7 cellular contexts compared by ENCODE assay signal in the genomic region with DNA sequence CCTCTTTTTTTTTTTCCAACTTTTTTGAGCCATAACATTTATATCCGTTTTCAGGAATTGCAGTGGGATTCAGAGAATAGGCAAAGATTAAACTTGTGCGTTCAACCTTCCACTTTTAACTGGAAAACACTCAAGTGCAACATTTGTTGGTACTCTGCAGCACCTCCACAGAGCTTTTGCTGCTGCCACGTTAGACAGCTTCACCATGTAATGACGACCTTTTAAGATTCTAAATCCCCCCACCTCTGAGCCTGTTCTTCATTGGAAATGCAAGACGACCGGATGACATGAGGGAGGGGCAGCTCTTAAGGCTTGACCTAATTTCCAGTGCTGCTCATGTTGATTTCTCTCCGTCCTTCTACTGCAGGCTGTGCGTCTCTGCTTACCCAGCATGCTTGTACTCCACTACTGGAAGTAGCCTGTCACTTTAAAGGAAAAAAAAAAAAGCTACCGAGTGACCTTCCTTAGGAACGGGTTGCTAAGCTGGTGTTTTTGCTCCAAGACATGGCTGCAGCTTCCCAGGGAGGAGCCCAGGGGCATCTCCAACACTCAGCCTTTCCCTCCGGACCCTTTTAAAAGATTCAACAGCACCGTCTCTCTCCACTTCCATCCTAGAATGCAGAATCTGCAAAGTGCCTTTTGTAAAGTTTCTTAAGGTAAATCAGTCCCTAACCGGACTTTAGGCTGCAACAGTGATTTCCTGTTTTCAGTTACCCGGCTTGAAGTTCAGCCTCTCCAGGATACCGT. TPM values are rescaled to one million over a fixed set of nuclear protein-coding genes. Genes with fewer than 3 reads are reported as not detected.
A peak's percentile ranks its signal among the peaks of the same experiment; 100 is the strongest.
DNase-seq lines count a peak whose midpoint lies in the region; ATAC-seq and TF ChIP-seq lines count a peak whose summit lies in the region.

A gene (plus strand): TSS at position 481 of the 747 bp plus-strand sequence. CDS start 6,051 bp downstream, outside the sequence.

- DNase-seq in HCT116 (ENCODE audit: low read depth, low spot score) (no peak), SK-MEL-5 (ENCODE audit: low read depth, low spot score) (peak; percentile 80), fibroblast of mammary gland (ENCODE audit: low read depth) (peak; percentile 66), myocyte (ENCODE audit: low read depth) (peak; percentile 63), NCI-H1105 treated with DMSO at 0.1 percent for 48 hours (lab: John Stamatoyannopoulos, UW) (no peak), Kasumi-1 (lab: John Stamatoyannopoulos, UW) (no peak)

- H3K9ac ChIP-seq in HCT116 (ENCODE audit: low read length), result no peak within 1 kb of the TSS

- H3K4me1 ChIP-seq in HCT116 (ENCODE audit: control insufficient read depth in 1 of 2, insufficient read depth in 2 of 2, low read length in 2 of 2), result no peaks in the 10 kb centered on the region

- H4K20me1 ChIP-seq in HCT116 (ENCODE audit: insufficient read depth), result no peaks in the 10 kb centered on the region

- no peak within 1 kb of the TSS for H2AFZ ChIP-seq in HCT116 (ENCODE audit: low read depth, low read length, poor library complexity, severe bottlenecking)

- in situ Hi-C loops in SK-MEL-5 (cut with HindIII; ENCODE audit: low pct_unique_long_range_greater_than_20kb, low sequenced_read_pairs), result no loop called here

- ATAC-seq in HCT116, result no peak; the same call in 1 of the 2 replicates
- ATAC-seq in GM18870 (IDR thresholded peaks at IDR 0.05; ENCODE audit: unreplicated experiment), result no peak

- H3K9me2 ChIP-seq in HCT116 (ENCODE audit: insufficient read depth), result no peaks in the 10 kb centered on the region

- H3K27me3 ChIP-seq in HCT116 (ENCODE audit: insufficient read depth, low read length), result no peaks in the 10 kb centered on the region

- CTCF ChIA-PET in HCT116 (lab: Charles Lee), result interaction anchor here (0.6 kb wide), 1 partner anchor 8 kb away, joined by 3 read pairs; no protein-coding TSS in a partner anchor

- H3K9me3 ChIP-seq in HCT116 (ENCODE audit: control insufficient read depth in 1 of 2, insufficient read depth in 1 of 2, low read depth in 1 of 2, low read length in 2 of 2), result no peaks in the 10 kb centered on the region

- no peak within 1 kb of the TSS for H3K4me2 ChIP-seq in HCT116 (ENCODE audit: low read length)

- RAD21 ChIA-PET in HCT116 (lab: Charles Lee; ENCODE audit: low non-redundant PET in 1 of 2, low total read pairs in 2 of 2, uncharacterized antibody in 2 of 2, unreplicated experiment in 2 of 2), result no interaction called here

- TF ChIP-seq CTCF in HCT116 (IDR thresholded peaks at IDR 0.05 in 2 of 3, conservative IDR thresholded peaks at IDR 0.05 in 1 of 3; ENCODE audit: borderline replicate concordance in 1 of 3, insufficient read depth in 1 of 3, low read depth in 2 of 3, low read length in 2 of 3) (no peak), fibroblast of mammary gland (conservative IDR thresholded peaks at IDR 0.05; ENCODE audit: control insufficient read depth, insufficient read depth, low read depth, low read length) (no peak)

- BruUV-seq in HCT116 (replicated peaks; lab: Mats Ljungman, UMichigan), result no TSS peak

- TF ChIP-seq POLR2A in HCT116 (IDR thresholded peaks at IDR 0.05; ENCODE audit: borderline replicate concordance, extremely low read depth, insufficient read depth, insufficient read length), result no peak

- TF ChIP-seq RAD21 in HCT116 (IDR thresholded peaks at IDR 0.05; ENCODE audit: low read depth), result no peak

- no peak within 1 kb of the TSS for H3K27ac ChIP-seq in HCT116 (ENCODE audit: low read depth, low read length)

- no peaks in the 10 kb centered on the region for H3K36me3 ChIP-seq in HCT116 (ENCODE audit: control insufficient read depth in 1 of 2, insufficient read depth in 2 of 2, low read length in 2 of 2)

- POLR2A ChIA-PET in HCT116 (lab: Charles Lee), result interaction anchor here (1.1 kb wide), 1 partner anchor 10 kb away, joined by 4 read pairs; no protein-coding TSS in a partner anchor

- intact Hi-C loops in HCT116 (cut with micrococcal nuclease), result no loop called here

- no peaks in the 10 kb centered on the region for H3K79me2 ChIP-seq in HCT116 (ENCODE audit: insufficient read depth, low read length)

- no peak within 1 kb of the TSS for H3K4me3 ChIP-seq in HCT116 (replicated peaks in 1 of 2; ENCODE audit: low read depth in 1 of 2, low read length in 2 of 2)
- H3K4me3 ChIP-seq in fibroblast of mammary gland (ENCODE audit: control insufficient read depth, low read depth, low read length), result peak within 1 kb of the TSS; percentile 53

TF ChIP-seq in HCT116, 20 proteins besides CTCF, POLR2A, EP300 and RAD21:
- no peak for TF ChIP-seq CBX3 (IDR thresholded peaks at IDR 0.05; ENCODE audit: low read depth)
- TF ChIP-seq EZH2 (IDR thresholded peaks at IDR 0.05), result no peak

RNA-seq across cellular contexts. Expression of the gene that starts here (rescaled TPM):
- total RNA-seq in HCT116 (2021; ENCODE audit: unreplicated experiment) (13.0 TPM), myocyte (16.1 and 17.3 TPM in 2 replicates)
- 4.3 and 8.1 TPM in 2 replicates for polyA plus RNA-seq in HCT116 (2012)
- total RNA-seq in SK-MEL-5 (2014; rRNA removed; shearing (Covaris generic)), result 33.2 and 33.5 TPM in 2 replicates
- 32.7 and 34.0 TPM in 2 replicates for polyA plus RNA-seq in SK-MEL-5 (2015; cell fraction: cytosol; rRNA removed)
- 16.4 and 23.7 TPM in 2 replicates for polyA plus RNA-seq in SK-MEL-5 (2015; cell fraction: nucleus; rRNA removed)
- 16.1 TPM for polyA plus RNA-seq in myocyte (2012)

Comparison
In these comparisons a context has a peak if more than half of its experiments do, and no peak if none do; other contexts are left out.
1. DNase-seq: peak in SK-MEL-5 (single experiment), fibroblast of mammary gland (single experiment) and myocyte (single experiment); none in HCT116 (single experiment), NCI-H1105 treated with DMSO at 0.1 percent for 48 hours (single experiment) and Kasumi-1 (0 of 2).